ENCODE assay signal across 8 cellular contexts in the genomic region with DNA sequence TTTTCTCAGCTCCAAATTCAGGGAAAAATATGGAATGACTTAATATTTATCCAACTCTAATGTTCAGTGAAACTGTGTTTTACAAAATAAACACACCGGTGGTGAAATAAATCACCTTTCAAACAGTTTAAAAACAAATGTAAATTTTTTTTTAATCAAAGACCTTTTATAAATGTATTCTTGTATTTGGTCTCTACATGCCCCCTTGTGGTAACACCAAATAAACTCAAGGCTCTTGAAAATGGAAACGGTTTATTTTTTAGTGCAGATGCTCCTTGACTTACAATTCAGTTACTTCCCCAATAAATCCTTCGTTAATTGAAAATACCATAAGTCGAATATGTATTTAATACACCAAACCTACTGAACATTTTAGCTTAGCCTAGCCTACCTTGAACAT. TPM values are rescaled to one million over a fixed set of nuclear protein-coding genes. Genes with fewer than 3 reads are reported as not detected.
A peak's percentile ranks its signal among the peaks of the same experiment; 100 is the strongest.
DNase-seq lines count a peak whose midpoint lies in the region; ATAC-seq lines count a peak whose summit lies in the region.

No MANE protein-coding gene starts in this region.

- DNase-seq in ELF-1 (ENCODE audit: low read depth, low spot score): peak; percentile 5
- DNase-seq in MV-4-11 (lab: John Stamatoyannopoulos, UW): peak; percentile 3
- no peak for DNase-seq in central memory CD8-positive, alpha-beta T cell (ENCODE audit: low spot score in 2 of 2)
- DNase-seq in naive thymus-derived CD4-positive, alpha-beta T cell: peak in 7 of 9 donors; percentile 13 to 65 (median 39)
- no peak for DNase-seq in hypothalamus (lab: John Stamatoyannopoulos, UW)

- POLR2A ChIA-PET in naive thymus-derived CD4-positive, alpha-beta T cell (lab: Charles Lee): interaction anchor here (0.7 to 3.0 kb wide), 7 partner anchors 46 to 857 kb away, joined by 3 to 15 read pairs (median 3); a partner anchor contains a TSS

- H3K4me1 ChIP-seq in naive thymus-derived CD4-positive, alpha-beta T cell (ENCODE audit: control insufficient read depth in 2 of 2, insufficient read depth in 2 of 2, low read length in 2 of 2): peaks cover 0 to 3% of the 10 kb centered on the region in 2 donors

- peaks cover 3% of the 10 kb centered on the region for H3K36me3 Mint-ChIP-seq in central memory CD8-positive, alpha-beta T cell (ENCODE audit: insufficient read depth)
- peaks cover 0 to under 1% (median 0%) of the 10 kb centered on the region in 5 donors for H3K36me3 Mint-ChIP-seq in naive thymus-derived CD4-positive, alpha-beta T cell

- H3K27me3 ChIP-seq in naive thymus-derived CD4-positive, alpha-beta T cell (ENCODE audit: control insufficient read depth in 2 of 2, insufficient read depth in 2 of 2, low read length in 2 of 2): no peaks in the 10 kb centered on the region

- peak overlapping the region; percentile 61 for H3K4me3 Mint-ChIP-seq in central memory CD8-positive, alpha-beta T cell
- H3K4me3 Mint-ChIP-seq in naive thymus-derived CD4-positive, alpha-beta T cell: peak overlapping the region; percentile 58 to 85 (median 82)

- peak overlapping the region; percentile 58 for H3K4me3 ChIP-seq in naive thymus-derived CD4-positive, alpha-beta T cell (ENCODE audit: low read length)

- peak overlapping the region; percentile 68 for H3K27ac ChIP-seq in naive thymus-derived CD4-positive, alpha-beta T cell (ENCODE audit: low read depth, low read length)

- ATAC-seq in central memory CD8-positive, alpha-beta T cell (replicated peaks; ENCODE audit: extremely low read depth, poor library complexity, severe bottlenecking): no peak
- ATAC-seq in naive thymus-derived CD4-positive, alpha-beta T cell: no peak
- no peak for ATAC-seq in HG02571 (IDR thresholded peaks at IDR 0.05; ENCODE audit: unreplicated experiment)
- ATAC-seq in HG02852 (IDR thresholded peaks at IDR 0.05; ENCODE audit: unreplicated experiment): no peak
- no peak for ATAC-seq in GM19455 (IDR thresholded peaks at IDR 0.05; ENCODE audit: unreplicated experiment)

- intact Hi-C loops in naive thymus-derived CD4-positive, alpha-beta T cell (cut with micrococcal nuclease): loop anchor here (1.0 to 10.0 kb wide), 12 partner anchors 46 to 1288 kb away; a partner anchor contains a TSS

- peaks cover 16% of the 10 kb centered on the region for H3K4me1 Mint-ChIP-seq in central memory CD8-positive, alpha-beta T cell
- peaks cover 12 to 45% (median 26%) of the 10 kb centered on the region in 7 donors for H3K4me1 Mint-ChIP-seq in naive thymus-derived CD4-positive, alpha-beta T cell

- H3K9me3 Mint-ChIP-seq in central memory CD8-positive, alpha-beta T cell: peaks cover under 1% of the 10 kb centered on the region
- H3K9me3 Mint-ChIP-seq in naive thymus-derived CD4-positive, alpha-beta T cell: peaks cover 0 to 1% (median 0%) of the 10 kb centered on the region in 11 donors

- peak overlapping the region; percentile 65 for H3K27ac Mint-ChIP-seq in central memory CD8-positive, alpha-beta T cell (ENCODE audit: low read depth)
- H3K27ac Mint-ChIP-seq in naive thymus-derived CD4-positive, alpha-beta T cell: peak overlapping the region; percentile 46 to 92 (median 68)

- no peaks in the 10 kb centered on the region for H3K9me3 ChIP-seq in naive thymus-derived CD4-positive, alpha-beta T cell (ENCODE audit: control insufficient read depth in 2 of 3, low read length in 3 of 3)

- H3K36me3 ChIP-seq in naive thymus-derived CD4-positive, alpha-beta T cell (ENCODE audit: control insufficient read depth in 2 of 3, insufficient read depth in 3 of 3, low read length in 3 of 3): no peaks in the 10 kb centered on the region

- H3K27me3 Mint-ChIP-seq in central memory CD8-positive, alpha-beta T cell: no peaks in the 10 kb centered on the region
- H3K27me3 Mint-ChIP-seq in naive thymus-derived CD4-positive, alpha-beta T cell: no peaks in the 10 kb centered on the region

- CTCF ChIA-PET in naive thymus-derived CD4-positive, alpha-beta T cell (lab: Charles Lee): interaction anchor here (0.8 to 1.9 kb wide), 11 partner anchors 15 to 859 kb away, joined by 3 to 8 read pairs (median 4); no protein-coding TSS in a partner anchor

RNA-seq across cellular contexts. Expression of a gene that starts 45.9 kb away (rescaled TPM):
- total RNA-seq in naive thymus-derived CD4-positive, alpha-beta T cell: 100 to 1,000 TPM; 109 to 170 (median 154) TPM
- polyA plus RNA-seq in naive thymus-derived CD4-positive, alpha-beta T cell: 100 to 1,000 TPM; 639 to 837 TPM

Comparison
In these comparisons a context has a peak if more than half of its experiments do, and no peak if none do; other contexts are left out.
1. DNase-seq: peak in ELF-1 (single experiment), MV-4-11 (single experiment) and naive thymus-derived CD4-positive, alpha-beta T cell (7 of 9); none in central memory CD8-positive, alpha-beta T cell (0 of 2) and hypothalamus (0 of 51).